In the genomic region with DNA sequence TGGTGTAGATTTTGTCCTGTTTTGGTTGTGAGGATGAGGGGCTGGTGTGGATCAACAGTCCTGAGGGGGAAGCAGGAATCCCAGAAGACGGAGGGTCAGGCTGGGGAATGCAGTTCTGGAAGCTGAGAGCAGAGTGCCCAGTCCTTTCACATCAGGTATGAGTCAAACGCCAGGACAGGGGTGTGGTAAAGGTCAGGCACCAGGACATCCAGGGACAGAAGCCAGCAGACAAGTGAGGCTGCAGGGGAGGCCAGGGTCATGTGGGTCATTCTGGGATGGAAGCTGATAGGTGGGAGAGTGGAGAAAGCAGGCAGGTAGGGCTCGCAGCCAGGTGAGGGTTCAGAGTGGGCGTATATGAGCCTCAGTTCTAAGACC, we compare ENCODE assay signal across 14 cellular contexts. TPM values are rescaled to one million over a fixed set of nuclear protein-coding genes. Genes with fewer than 3 reads are reported as not detected.
DNase-seq lines count a peak whose midpoint lies in the region; ATAC-seq, FAIRE-seq and TF ChIP-seq lines count a peak whose summit lies in the region.
"Had no signal": no experiment of that assay in that cellular context is flagged by ENCODE, and none has a peak within 500 bp of the region (broad histone marks: within the 10 kb centered on the region; RNA-seq: fewer than 3 reads in every experiment).

No MANE protein-coding gene starts in this region.

- H3K4me3 ChIP-seq in left ventricle myocardium inferior (no peak overlapping the region), lower lobe of right lung (no peak overlapping the region)

- no peak for FAIRE-seq in GM12892 (lab: Jason Lieb, UNC)

- H3K4me1 Mint-ChIP-seq in activated naive CD8-positive, alpha-beta T cell treated with anti-CD3 and anti-CD28 coated beads, Interleukin-2, amount 50 U/mL, for 24 hours: peaks cover 10% of the 10 kb centered on the region
- H3K4me1 Mint-ChIP-seq: stimulated activated memory B cell treated with anti-CD40 and anti-IgM and Interleukin-4, amounts not matched to agents 10 μg/mL and 1 μg/mL and 100 μg/mL, for 72 hours had no signal

- H3K4me1 ChIP-seq in left ventricle myocardium inferior: peaks cover 44% of the 10 kb centered on the region
- peaks cover 35% of the 10 kb centered on the region for H3K4me1 ChIP-seq in lower lobe of right lung

- intact Hi-C loops in left ventricle myocardium inferior (cut with micrococcal nuclease): no loop called here
- intact Hi-C loops in Right ventricle myocardium superior (cut with DNase I): no loop called here
- intact Hi-C loops in lower lobe of right lung (cut with DNase I): no loop called here

- no peak for TF ChIP-seq CTCF in left ventricle myocardium inferior (IDR thresholded peaks at IDR 0.05; ENCODE audit: borderline replicate concordance)
- no peak for TF ChIP-seq CTCF in lower lobe of right lung (IDR thresholded peaks at IDR 0.05)

- no peak overlapping the region for H3K4me3 Mint-ChIP-seq in activated naive CD8-positive, alpha-beta T cell treated with anti-CD3 and anti-CD28 coated beads, Interleukin-2, amount 50 U/mL, for 24 hours
- H3K4me3 Mint-ChIP-seq: stimulated activated memory B cell treated with anti-CD40 and anti-IgM and Interleukin-4, amounts not matched to agents 10 μg/mL and 1 μg/mL and 100 μg/mL, for 72 hours had no signal

- H3K36me3 Mint-ChIP-seq in activated naive CD8-positive, alpha-beta T cell treated with anti-CD3 and anti-CD28 coated beads, Interleukin-2, amount 50 U/mL, for 24 hours (ENCODE audit: low read depth): no peaks in the 10 kb centered on the region
- H3K36me3 Mint-ChIP-seq: stimulated activated memory B cell treated with anti-CD40 and anti-IgM and Interleukin-4, amounts not matched to agents 10 μg/mL and 1 μg/mL and 100 μg/mL, for 72 hours had no signal

- no peak for DNase-seq in left ventricle myocardium inferior
- no peak for DNase-seq in Right ventricle myocardium superior
- DNase-seq in activated naive CD8-positive, alpha-beta T cell treated with anti-CD3 and anti-CD28 coated beads, Interleukin-2, amount 50 U/mL, for 24 hours: no peak
- no peak for DNase-seq in lower lobe of right lung
- no peak for DNase-seq in GM19240 (ENCODE audit: insufficient read length, low spot score)
- no peak for DNase-seq in GM12892 (ENCODE audit: insufficient read length)
- DNase-seq: activated naive CD4-positive, alpha-beta T cell; cerebellar nuclear complex; stimulated activated CD4-positive, alpha-beta T cell treated with anti-CD3 and anti-CD28 coated beads, Interleukin-2, amount 100 ng/mL, for 48 hours had no signal

- H3K27ac ChIP-seq in left ventricle myocardium inferior (replicated peaks) (peak overlapping the region; percentile 47), lower lobe of right lung (peak overlapping the region; percentile 77)

- H3K27me3 Mint-ChIP-seq in activated naive CD8-positive, alpha-beta T cell treated with anti-CD3 and anti-CD28 coated beads, Interleukin-2, amount 50 U/mL, for 24 hours: peaks cover 4% of the 10 kb centered on the region
- H3K27me3 Mint-ChIP-seq: stimulated activated memory B cell treated with anti-CD40 and anti-IgM and Interleukin-4, amounts not matched to agents 10 μg/mL and 1 μg/mL and 100 μg/mL, for 72 hours had no signal

- H3K9me3 Mint-ChIP-seq in activated naive CD8-positive, alpha-beta T cell treated with anti-CD3 and anti-CD28 coated beads, Interleukin-2, amount 50 U/mL, for 24 hours: no peaks in the 10 kb centered on the region
- H3K9me3 Mint-ChIP-seq: stimulated activated memory B cell treated with anti-CD40 and anti-IgM and Interleukin-4, amounts not matched to agents 10 μg/mL and 1 μg/mL and 100 μg/mL, for 72 hours had no signal

- H3K36me3 ChIP-seq in left ventricle myocardium inferior (no peaks in the 10 kb centered on the region), lower lobe of right lung (no peaks in the 10 kb centered on the region)

- ATAC-seq in Right ventricle myocardium superior (ENCODE audit: poor library complexity): no peak
- ATAC-seq in activated naive CD8-positive, alpha-beta T cell treated with anti-CD3 and anti-CD28 coated beads, Interleukin-2, amount 50 U/mL, for 24 hours: no peak
- ATAC-seq in lower lobe of right lung: no peak
- ATAC-seq in GM21447 (IDR thresholded peaks at IDR 0.05; ENCODE audit: unreplicated experiment): no peak
- no peak for ATAC-seq in HG03432 (IDR thresholded peaks at IDR 0.05; ENCODE audit: unreplicated experiment)
- ATAC-seq: stimulated activated memory B cell treated with anti-CD40 and anti-IgM and Interleukin-4, amounts not matched to agents 10 μg/mL and 1 μg/mL and 100 μg/mL, for 72 hours had no signal

- no peak for TF ChIP-seq POLR2A in GM12892 (IDR thresholded peaks at IDR 0.05; ENCODE audit: low read depth, low read length)

- peak overlapping the region; percentile 21 for H3K27ac Mint-ChIP-seq in activated naive CD8-positive, alpha-beta T cell treated with anti-CD3 and anti-CD28 coated beads, Interleukin-2, amount 50 U/mL, for 24 hours
- H3K27ac Mint-ChIP-seq: stimulated activated memory B cell treated with anti-CD40 and anti-IgM and Interleukin-4, amounts not matched to agents 10 μg/mL and 1 μg/mL and 100 μg/mL, for 72 hours had no signal

- H3K9me3 ChIP-seq in left ventricle myocardium inferior (replicated peaks): no peaks in the 10 kb centered on the region
- H3K9me3 ChIP-seq in lower lobe of right lung: no peaks in the 10 kb centered on the region

- H3K27me3 ChIP-seq in left ventricle myocardium inferior (ENCODE audit: low read depth) (no peaks in the 10 kb centered on the region), lower lobe of right lung (ENCODE audit: low read depth) (no peaks in the 10 kb centered on the region)

RNA-seq across cellular contexts. Expression of gene GNLY, which starts 12.8 kb away (rescaled TPM):
- 1.5 TPM for total RNA-seq in left ventricle myocardium inferior
- total RNA-seq in Right ventricle myocardium superior: 1.7 TPM
- 21.5 TPM for total RNA-seq in lower lobe of right lung
- not detected for polyA plus RNA-seq in GM12892 (2012; ENCODE audit: missing spikeins)
- total RNA-seq: G401, H4 had no signal

RNA-seq across cellular contexts. Expression of gene SFTPB, which starts 13.3 kb away (rescaled TPM):
- not detected for total RNA-seq in left ventricle myocardium inferior
- 0.46 TPM for total RNA-seq in Right ventricle myocardium superior
- total RNA-seq in lower lobe of right lung: 12,584 TPM
- not detected for polyA plus RNA-seq in GM12892 (2012; ENCODE audit: missing spikeins)
- total RNA-seq: G401, H4 had no signal

Comparison
In these comparisons a context has a peak if more than half of its experiments do, and no peak if none do; other contexts are left out.
1. RNA of gene SFTPB, which starts 13.3 kb away (total RNA-seq): 12,584 TPM in lower lobe of right lung (single experiment); 0.46 TPM in Right ventricle myocardium superior (single experiment) and not detected in left ventricle myocardium inferior (single experiment); every median in the first group is over 1,000 times any median in the second.